In genomic region chr6:45473121-45473967, GRCh38 we compare ENCODE assay signal across 15 cellular contexts.
DNase-seq lines count a peak whose midpoint lies in the region; ATAC-seq and TF ChIP-seq lines count a peak whose summit lies in the region.
"Had no signal": no experiment of that assay in that cellular context is flagged by ENCODE, and none has a peak within 500 bp of the region (broad histone marks: within the 10 kb centered on the region; RNA-seq: fewer than 3 reads in every experiment).

No MANE protein-coding gene starts in this region.

- intact Hi-C loops in dorsolateral prefrontal cortex (cut with DNase I) (no loop called here), sciatic nerve (cut with DNase I) (no loop called here)

- H3K4me3 ChIP-seq in dorsolateral prefrontal cortex, result no peak overlapping the region
- H3K4me3 ChIP-seq: gastroesophageal sphincter had no signal

- DNase-seq in COLO668 (lab: John Stamatoyannopoulos, UW; ENCODE audit: unreplicated experiment) (peak; percentile 2), NCI-H748 (lab: John Stamatoyannopoulos, UW; ENCODE audit: unreplicated experiment) (peak; percentile 88), dorsolateral prefrontal cortex (no peak), sciatic nerve (ENCODE audit: low spot score) (no peak), SKM-1 (lab: John Stamatoyannopoulos, UW; ENCODE audit: unreplicated experiment) (no peak)
- DNase-seq in activated CD8-positive, alpha-beta memory T cell treated with anti-CD3 and anti-CD28 coated beads, Interleukin-2, amount 50 U/mL, for 4 hours, result no peak
- DNase-seq: activated CD8-positive, alpha-beta T cell treated with anti-CD3 and anti-CD28 coated beads for 36 hours; AML-193; cortex of kidney; DMS 273 treated with DMSO at 0.1 percent for 48 hours; RPMI8226; stimulated activated CD4-positive, alpha-beta T cell treated with anti-CD3 and anti-CD28 coated beads, Interleukin-2, amount 100 ng/mL, for 24 hours had no signal

- H3K27me3 ChIP-seq in dorsolateral prefrontal cortex, result no peaks in the 10 kb centered on the region
- H3K27me3 ChIP-seq: gastroesophageal sphincter had no signal

- TF ChIP-seq CTCF in dorsolateral prefrontal cortex (IDR thresholded peaks at IDR 0.05 in 54 of 56, conservative IDR thresholded peaks at IDR 0.05 in 2 of 56; ENCODE audit: low read depth in 1 of 56, partially characterized antibody in 56 of 56), result no peak

- ATAC-seq in sciatic nerve, result peak; percentile 44
- ATAC-seq in HG03159 (IDR thresholded peaks at IDR 0.05; ENCODE audit: unreplicated experiment), result no peak
- ATAC-seq in GM21447 (IDR thresholded peaks at IDR 0.05; ENCODE audit: unreplicated experiment), result no peak
- ATAC-seq: activated CD8-positive, alpha-beta T cell treated with anti-CD3 and anti-CD28 coated beads for 36 hours; gastroesophageal sphincter had no signal

- peak overlapping the region in 42 of 59 donors; percentile 11 to 97 (median 65) for H3K27ac ChIP-seq in dorsolateral prefrontal cortex
- H3K27ac ChIP-seq: gastroesophageal sphincter had no signal

Comparison
In these comparisons a context has a peak if more than half of its experiments do, and no peak if none do; other contexts are left out.
1. DNase-seq: peak in COLO668 (single experiment) and NCI-H748 (single experiment); none in dorsolateral prefrontal cortex (0 of 10), sciatic nerve (single experiment), SKM-1 (single experiment) and activated CD8-positive, alpha-beta memory T cell treated with anti-CD3 and anti-CD28 coated beads, Interleukin-2, amount 50 U/mL, for 4 hours (single experiment).